8 cellular contexts compared by ENCODE assay signal in genomic region chr1:145607833-145608733, GRCh38. TPM values are rescaled to one million over a fixed set of nuclear protein-coding genes. Genes with fewer than 3 reads are reported as not detected.
DNase-seq lines count a peak whose midpoint lies in the region; TF ChIP-seq lines count a peak whose summit lies in the region.
"Not testable (repeated sequence)": the region's sequence is repeated elsewhere in the genome, so short reads cannot be mapped to it uniquely, and the experiment has no call there.

Gene GPR89A (plus strand): TSS chr1:145607988. CDS start chr1:145608134, 146 bp downstream.

- not testable (repeated sequence) for H3K9me3 Mint-ChIP-seq in H9, neural crest cell

- H3K27ac Mint-ChIP-seq in H9: peak within 1 kb of the TSS; percentile 68 to 96 (median 90); a peak in 5 of 7 replicates
- H3K27ac Mint-ChIP-seq in neural crest cell (ENCODE audit: unreplicated experiment): peak within 1 kb of the TSS; percentile 93

- H3K27me3 ChIP-seq in H9 (ENCODE audit: insufficient read depth, low read length); MG63; stomach smooth muscle (ENCODE audit: control insufficient read depth in 1 of 2, insufficient read depth in 2 of 2, low read length in 2 of 2): not testable (repeated sequence)

- peak within 1 kb of the TSS; percentile 79 for H3K4me3 ChIP-seq in MG63
- peak within 1 kb of the TSS; percentile 75 to 81 for H3K4me3 ChIP-seq in foreskin fibroblast (ENCODE audit: low read depth in 1 of 2, low read length in 2 of 2)
- H3K4me3 ChIP-seq in stomach smooth muscle (ENCODE audit: low read length in 2 of 2): peak within 1 kb of the TSS; percentile 73 to 82

- TF ChIP-seq CTCF in H9 (conservative IDR thresholded peaks at IDR 0.05); foreskin fibroblast (IDR thresholded peaks at IDR 0.05; ENCODE audit: low read depth, low read length); neural crest cell (conservative IDR thresholded peaks at IDR 0.05): not testable (repeated sequence)

- H4K5ac ChIP-seq in H9 (ENCODE audit: insufficient read length, low read depth, low read length): not testable (repeated sequence)

- not testable (repeated sequence) for H3K36me3 Mint-ChIP-seq in H9 (ENCODE audit: insufficient read depth in 1 of 3, low read depth in 3 of 3); neural crest cell (ENCODE audit: low read depth)

- H3K27me3 Mint-ChIP-seq in H9 (ENCODE audit: low read depth); neural crest cell (ENCODE audit: low read depth): not testable (repeated sequence)

- H3K36me3 ChIP-seq in MG63; stomach smooth muscle (ENCODE audit: control insufficient read depth in 2 of 2, insufficient read depth in 2 of 2, low read length in 2 of 2): not testable (repeated sequence)

- not testable (repeated sequence) for H4K91ac ChIP-seq in H9 (ENCODE audit: insufficient read length, low read depth, low read length)

- H3K23ac ChIP-seq in H9 (ENCODE audit: insufficient read length, low read depth, low read length): not testable (repeated sequence)

- H3K9me3 ChIP-seq in H9 (ENCODE audit: control insufficient read depth, low read depth, low read length); MG63; stomach smooth muscle (ENCODE audit: control insufficient read depth in 2 of 2, low read length in 2 of 2): not testable (repeated sequence)

- not testable (repeated sequence) for H2BK5ac ChIP-seq in H9 (ENCODE audit: insufficient read length, low read length)

- H4K20me1 ChIP-seq in H9 (ENCODE audit: control insufficient read depth, insufficient read depth, insufficient read length): not testable (repeated sequence)

- H2BK120ac ChIP-seq in H9 (ENCODE audit: low read depth, low read length, poor library complexity, severe bottlenecking): not testable (repeated sequence)

- H3K4ac ChIP-seq in H9 (ENCODE audit: low read depth, low read length): not testable (repeated sequence)

- peak within 1 kb of the TSS; percentile 95 for H3K18ac ChIP-seq in H9 (ENCODE audit: insufficient read length, low read depth, low read length)

- peak within 1 kb of the TSS; percentile 86 to 88 for H3K4me3 Mint-ChIP-seq in H9
- peak within 1 kb of the TSS; percentile 92 for H3K4me3 Mint-ChIP-seq in neural crest cell

- WGBS in H9 (ENCODE audit: extremely low coverage, insufficient read length, low lambda C conversion rate): no CpG with 5 or more reads among the region's 71 CpGs

- H3K27ac ChIP-seq in H9 (ENCODE audit: insufficient read length, low read depth, low read length): not testable (repeated sequence)
- peak within 1 kb of the TSS; percentile 58 for H3K27ac ChIP-seq in stomach smooth muscle (ENCODE audit: low read length)

- H2BK15ac ChIP-seq in H9 (ENCODE audit: low read depth, low read length): not testable (repeated sequence)

- not testable (repeated sequence) for H2AK5ac ChIP-seq in H9 (ENCODE audit: insufficient read length, low read length)

- H4K8ac ChIP-seq in H9 (replicated peaks; ENCODE audit: insufficient read length, low read depth, low read length): not testable (repeated sequence)

- H3K23me2 ChIP-seq in H9 (ENCODE audit: insufficient read length, low read depth, low read length, poor library complexity, severe bottlenecking): not testable (repeated sequence)

- not testable (repeated sequence) for H2BK12ac ChIP-seq in H9 (ENCODE audit: insufficient read length, low read depth, low read length)

- peak within 1 kb of the TSS; percentile 97 for H3K14ac ChIP-seq in H9 (ENCODE audit: insufficient read depth, low read length)

- H3K79me2 ChIP-seq in H9 (ENCODE audit: insufficient read depth, low read length): not testable (repeated sequence)

- H3K4me1 ChIP-seq in H9 (ENCODE audit: insufficient read depth, low read length); stomach smooth muscle (ENCODE audit: control insufficient read depth, insufficient read depth, low read length): not testable (repeated sequence)

- H2BK20ac ChIP-seq in H9 (ENCODE audit: low read depth, low read length, poor library complexity, severe bottlenecking): not testable (repeated sequence)

- H3K56ac ChIP-seq in H9 (ENCODE audit: insufficient read length, low read depth, low read length): not testable (repeated sequence)

- peak; percentile 93 for DNase-seq in ELR (ENCODE audit: low read depth)
- DNase-seq in H9: peak; percentile 95
- peak; percentile 96 for DNase-seq in MG63
- DNase-seq in SHP77 treated with DMSO at 0.1 percent for 48 hours (lab: John Stamatoyannopoulos, UW): peak; percentile 89
- peak; percentile 87 for DNase-seq in activated gamma-delta T cell (lab: John Stamatoyannopoulos, UW)
- peak; percentile 87 to 97 for DNase-seq in foreskin fibroblast
- DNase-seq in neural crest cell (ENCODE audit: low read depth, low spot score): peak; percentile 87

- not testable (repeated sequence) for H2AFZ ChIP-seq in H9 (ENCODE audit: low read length)

- peak within 1 kb of the TSS; percentile 43 for H3K4me2 ChIP-seq in H9 (ENCODE audit: insufficient read depth, insufficient read length, low read length)

- H3K79me1 ChIP-seq in H9 (ENCODE audit: insufficient read depth, low read depth, low read length, poor library complexity, severe bottlenecking): not testable (repeated sequence)

- H3T11ph ChIP-seq in H9 (ENCODE audit: low read length): not testable (repeated sequence)

- H3K4me1 Mint-ChIP-seq in H9: peaks cover 12 to 15% of the 10 kb centered on the region in 2 experiments
- peaks cover 14% of the 10 kb centered on the region for H3K4me1 Mint-ChIP-seq in neural crest cell

- H3K9ac ChIP-seq in H9 (ENCODE audit: extremely low read depth, insufficient read length, low read length): peak within 1 kb of the TSS; percentile 78
- H3K9ac ChIP-seq in stomach smooth muscle (ENCODE audit: low read length in 2 of 2): peak within 1 kb of the TSS; percentile 72 to 77

RNA-seq across cellular contexts. Expression of gene GPR89A, which starts in this region (rescaled TPM):
- 25.1 and 30.1 TPM in 2 replicates for total RNA-seq in H9 (2021)
- 14.7 and 18.4 TPM in 2 replicates for total RNA-seq in MG63 (2014; rRNA removed; shearing (Covaris generic); ENCODE audit: low replicate concordance)
- total RNA-seq in neural crest cell: 27.2 and 29.0 TPM in 2 replicates
